21 cellular contexts compared by ENCODE assay signal in the genomic region with DNA sequence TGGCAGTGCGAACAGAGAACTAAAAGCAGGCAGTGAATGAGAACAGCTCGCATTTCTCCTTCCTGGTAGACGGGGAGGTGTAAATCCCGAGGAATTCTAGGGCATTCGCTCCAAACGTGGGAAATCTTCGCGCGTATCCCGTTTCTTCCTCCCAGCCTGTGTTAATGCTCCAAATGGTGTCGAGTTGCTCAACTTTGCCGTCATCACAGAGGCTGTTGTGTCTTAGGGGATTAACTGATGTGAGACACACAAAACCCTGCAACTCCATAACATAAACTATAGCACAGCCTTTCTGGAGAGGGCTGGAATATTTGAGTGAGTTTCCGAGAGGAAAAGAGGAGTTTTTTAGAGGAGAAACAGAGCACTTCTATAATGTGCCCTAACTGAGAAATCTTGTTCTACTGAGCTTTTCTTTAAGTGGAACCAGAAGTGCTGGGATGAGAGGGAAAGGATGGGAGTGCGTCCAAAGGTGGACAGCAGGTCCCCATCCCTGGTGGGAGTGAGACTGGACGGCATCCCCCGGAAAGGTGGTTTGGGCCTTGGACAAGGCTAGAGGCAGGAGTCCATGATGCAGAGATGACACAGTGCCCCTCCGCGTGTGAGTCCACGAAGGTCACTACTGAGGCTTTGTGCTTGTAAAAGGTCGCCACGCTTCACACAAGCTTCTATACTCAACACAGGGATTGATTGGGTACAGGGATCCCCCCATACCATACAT. TPM values are rescaled to one million over a fixed set of nuclear protein-coding genes. Genes with fewer than 3 reads are reported as not detected.
A peak's percentile ranks its signal among the peaks of the same experiment; 100 is the strongest.
DNase-seq lines count a peak whose midpoint lies in the region; ATAC-seq, FAIRE-seq and TF ChIP-seq lines count a peak whose summit lies in the region.
"Had no signal": no experiment of that assay in that cellular context is flagged by ENCODE, and none has a peak within 500 bp of the region (broad histone marks: within the 10 kb centered on the region; RNA-seq: fewer than 3 reads in every experiment).

No MANE protein-coding gene starts in this region.

- H3K18ac ChIP-seq in H9 (ENCODE audit: insufficient read length, low read depth, low read length): no peak overlapping the region

- CTCF ChIA-PET in A549 (lab: Yijun Ruan, JAX) (interaction anchor here (1.3 kb wide), 1 partner anchor 15 kb away, joined by 3 read pairs; no protein-coding TSS in a partner anchor), endothelial cell of umbilical vein (lab: Charles Lee) (no interaction called here)

- peaks cover 9% of the 10 kb centered on the region for H3K23me2 ChIP-seq in H9 (ENCODE audit: insufficient read length, low read depth, low read length, poor library complexity, severe bottlenecking)

- POLR2A ChIA-PET in A549 (lab: Yijun Ruan, JAX): no interaction called here
- POLR2A ChIA-PET in endothelial cell of umbilical vein (lab: Charles Lee): no interaction called here

- H3K4me3 ChIP-seq in A549 (no peak overlapping the region; the same call in 2 of the 3 replicates), endothelial cell of umbilical vein (replicated peaks in 1 of 3; ENCODE audit: insufficient read depth in 1 of 3, low read depth in 1 of 3, low read length in 3 of 3) (no peak overlapping the region), neural progenitor cell (no peak overlapping the region)

- H4K91ac ChIP-seq in H9 (ENCODE audit: insufficient read length, low read depth, low read length): no peak overlapping the region

- no peak overlapping the region for H3K4ac ChIP-seq in H9 (ENCODE audit: low read depth, low read length)

- H3K36me3 Mint-ChIP-seq in H9 (ENCODE audit: insufficient read depth in 1 of 3, low read depth in 3 of 3) (no peaks in the 10 kb centered on the region; a peak in 1 of 7 replicates), neural progenitor cell (peaks cover 3% of the 10 kb centered on the region)

- no TSS peak for BruUV-seq in endothelial cell of umbilical vein (replicated peaks; lab: Mats Ljungman, UMichigan)

- no peak overlapping the region for H3K27ac ChIP-seq in A549
- H3K27ac ChIP-seq in H9 (ENCODE audit: insufficient read length, low read depth, low read length): no peak overlapping the region
- H3K27ac ChIP-seq in endothelial cell of umbilical vein (ENCODE audit: insufficient read depth, low read depth, low read length): no peak overlapping the region
- no peak overlapping the region for H3K27ac ChIP-seq in neural progenitor cell

- TF ChIP-seq CTCF in A549 (IDR thresholded peaks at IDR 0.05): no peak
- TF ChIP-seq CTCF in H9 (conservative IDR thresholded peaks at IDR 0.05): no peak
- TF ChIP-seq CTCF in endothelial cell of umbilical vein (IDR thresholded peaks at IDR 0.05; ENCODE audit: extremely low read depth in 1 of 2, insufficient read depth in 1 of 2, low read depth in 1 of 2, low read length in 2 of 2): no peak
- no peak for TF ChIP-seq CTCF in neural progenitor cell (IDR thresholded peaks at IDR 0.05)

- H3K79me2 ChIP-seq in H9 (ENCODE audit: insufficient read depth, low read length): no peaks in the 10 kb centered on the region
- no peaks in the 10 kb centered on the region for H3K79me2 ChIP-seq in endothelial cell of umbilical vein (ENCODE audit: control insufficient read depth, insufficient read depth, low read length)
- H3K79me2 ChIP-seq in neural progenitor cell (ENCODE audit: low read depth): no peaks in the 10 kb centered on the region

- H4K20me1 ChIP-seq in H9 (ENCODE audit: control insufficient read depth, insufficient read depth, insufficient read length) (peaks cover 3% of the 10 kb centered on the region), endothelial cell of umbilical vein (replicated peaks; ENCODE audit: control insufficient read depth, extremely low read depth, insufficient read depth, low read length) (no peaks in the 10 kb centered on the region), neural progenitor cell (ENCODE audit: low read depth) (peaks cover 98% of the 10 kb centered on the region)

- no peaks in the 10 kb centered on the region for H3K9me3 ChIP-seq in A549
- H3K9me3 ChIP-seq in H9 (ENCODE audit: control insufficient read depth, low read depth, low read length): no peaks in the 10 kb centered on the region
- no peaks in the 10 kb centered on the region for H3K9me3 ChIP-seq in endothelial cell of umbilical vein (replicated peaks; ENCODE audit: control insufficient read depth, insufficient read depth, low read length)
- no peaks in the 10 kb centered on the region for H3K9me3 ChIP-seq in neural progenitor cell (ENCODE audit: low read depth)
- H3K9me3 ChIP-seq: Caco-2, SK-N-SH had no signal

- H3K9me3 Mint-ChIP-seq in H9: peaks cover 0 to 21% of the 10 kb centered on the region in 2 experiments; a peak in 4 of 5 replicates
- H3K9me3 Mint-ChIP-seq in neural progenitor cell: peaks cover 3% of the 10 kb centered on the region
- H3K9me3 Mint-ChIP-seq: HFFc6 had no signal

- peak overlapping the region; percentile 46; the same call in 2 of the 3 replicates for H3K4me2 ChIP-seq in A549
- no peak overlapping the region for H3K4me2 ChIP-seq in H9 (ENCODE audit: insufficient read depth, insufficient read length, low read length)
- H3K4me2 ChIP-seq in endothelial cell of umbilical vein (ENCODE audit: insufficient read depth, low read length): no peak overlapping the region
- no peak overlapping the region for H3K4me2 ChIP-seq in neural progenitor cell
- H3K4me2 ChIP-seq: SK-N-SH had no signal

- no peak for TF ChIP-seq EP300 in A549 (IDR thresholded peaks at IDR 0.05)

- H3K79me1 ChIP-seq in H9 (ENCODE audit: insufficient read depth, low read depth, low read length, poor library complexity, severe bottlenecking): no peaks in the 10 kb centered on the region

- H2BK5ac ChIP-seq in H9 (ENCODE audit: insufficient read length, low read length): no peak overlapping the region

- H3K56ac ChIP-seq in H9 (ENCODE audit: insufficient read length, low read depth, low read length): no peak overlapping the region

- no peak for DNase-seq in A549 (ENCODE audit: low read depth in 1 of 2, low spot score in 1 of 2)
- no peak for DNase-seq in H9
- no peak for DNase-seq in endothelial cell of umbilical vein (ENCODE audit: low read depth, low spot score)
- peak; percentile 52 for DNase-seq in neural progenitor cell (ENCODE audit: low spot score)
- no peak for DNase-seq in NCI-H1105 (lab: John Stamatoyannopoulos, UW)
- DNase-seq in NCI-H69 (lab: John Stamatoyannopoulos, UW): no peak
- DNase-seq: ACHN, Caco-2, DMS79 treated with DMSO at 0.1 percent for 48 hours, GOT3, HFFc6, NCI-H1105 treated with DMSO at 0.1 percent for 48 hours, NCI-H1694 treated with DMSO at 0.1 percent for 48 hours, NCI-H526 treated with DMSO at 0.1 percent for 48 hours, Right ventricle myocardium superior, SK-N-SH had no signal

- H2AFZ ChIP-seq in H9 (ENCODE audit: low read length) (no peak overlapping the region), endothelial cell of umbilical vein (ENCODE audit: low read depth, low read length) (no peak overlapping the region), neural progenitor cell (replicated peaks) (no peak overlapping the region)

- no peak overlapping the region for H3K14ac ChIP-seq in H9 (ENCODE audit: insufficient read depth, low read length)

- H3K27me3 ChIP-seq in H9 (ENCODE audit: insufficient read depth, low read length) (peaks cover 97% of the 10 kb centered on the region), endothelial cell of umbilical vein (ENCODE audit: control insufficient read depth in 2 of 2, insufficient read depth in 2 of 2, low read length in 2 of 2) (peaks cover 85 to 96% of the 10 kb centered on the region in 2 experiments), neural progenitor cell (peaks cover 100% of the 10 kb centered on the region)

- H3K23ac ChIP-seq in H9 (ENCODE audit: insufficient read length, low read depth, low read length): peak overlapping the region; percentile 91

- H3K27ac Mint-ChIP-seq in H9 (no peak overlapping the region), neural progenitor cell (no peak overlapping the region)
- H3K27ac Mint-ChIP-seq: HFFc6 had no signal

- H3T11ph ChIP-seq in H9 (ENCODE audit: low read length): no peak overlapping the region

- TF ChIP-seq POLR2A in A549 (IDR thresholded peaks at IDR 0.05; ENCODE audit: low read length): no peak
- no peak for TF ChIP-seq POLR2A in endothelial cell of umbilical vein (IDR thresholded peaks at IDR 0.05; ENCODE audit: low read depth, low read length)

- TF ChIP-seq RAD21 in A549 (conservative IDR thresholded peaks at IDR 0.05 in 1 of 2, IDR thresholded peaks at IDR 0.05 in 1 of 2): no peak

- H3K36me3 ChIP-seq in endothelial cell of umbilical vein (ENCODE audit: control insufficient read depth in 2 of 2, extremely low read depth in 1 of 2, insufficient read depth in 2 of 2, low read length in 2 of 2) (no peaks in the 10 kb centered on the region), neural progenitor cell (no peaks in the 10 kb centered on the region)

- no peaks in the 10 kb centered on the region for H3K9me1 ChIP-seq in endothelial cell of umbilical vein (replicated peaks; ENCODE audit: control insufficient read depth, extremely low read depth, insufficient read depth, low read length)

- H2AK5ac ChIP-seq in H9 (ENCODE audit: insufficient read length, low read length): no peak overlapping the region

- peak overlapping the region in 1 of 2 experiments; percentile 10; a peak in 1 of 5 replicates for H3K4me3 Mint-ChIP-seq in H9
- H3K4me3 Mint-ChIP-seq in neural progenitor cell: peak overlapping the region; percentile 81
- H3K4me3 Mint-ChIP-seq: HFFc6 had no signal

- H2BK120ac ChIP-seq in H9 (ENCODE audit: low read depth, low read length, poor library complexity, severe bottlenecking): no peak overlapping the region

- WGBS in A549 (ENCODE audit: missing lambda C conversion rate): 39% methylated on average over 21 of the region's 21 CpGs
- no CpG with 5 or more reads among the region's 21 CpGs for WGBS in H9 (ENCODE audit: extremely low coverage, insufficient read length, low lambda C conversion rate)

- H3K4me1 Mint-ChIP-seq in H9 (peaks cover 2 to 29% of the 10 kb centered on the region in 2 experiments; a peak in 2 of 4 replicates), neural progenitor cell (peaks cover 58% of the 10 kb centered on the region)

- FAIRE-seq in A549 (lab: Jason Lieb, UNC) (no peak), endothelial cell of umbilical vein (lab: Jason Lieb, UNC) (no peak)
- FAIRE-seq: GM18507, RCC 7860 had no signal

- intact Hi-C loops in endothelial cell of umbilical vein (cut with micrococcal nuclease): loop anchor here (10.0 kb wide), 1 partner anchor 313 kb away; no protein-coding TSS in a partner anchor

- H3F3A ChIP-seq in neural progenitor cell (ENCODE audit: low read depth): peaks cover 18% of the 10 kb centered on the region

- peaks cover 16% of the 10 kb centered on the region; the same call in 2 of the 3 replicates for H3K4me1 ChIP-seq in A549
- no peaks in the 10 kb centered on the region for H3K4me1 ChIP-seq in H9 (ENCODE audit: insufficient read depth, low read length)
- no peaks in the 10 kb centered on the region for H3K4me1 ChIP-seq in endothelial cell of umbilical vein (ENCODE audit: control insufficient read depth, extremely low read depth, insufficient read depth, low read length)
- peaks cover 19% of the 10 kb centered on the region for H3K4me1 ChIP-seq in neural progenitor cell

- no peak overlapping the region for H3K9ac ChIP-seq in H9 (ENCODE audit: extremely low read depth, insufficient read length, low read length)
- H3K9ac ChIP-seq in endothelial cell of umbilical vein (replicated peaks; ENCODE audit: extremely low read depth, insufficient read depth, low read length): no peak overlapping the region
- no peak overlapping the region for H3K9ac ChIP-seq in neural progenitor cell
- H3K9ac ChIP-seq: SK-N-SH had no signal

- no peak overlapping the region for H4K5ac ChIP-seq in H9 (ENCODE audit: insufficient read length, low read depth, low read length)

- dilution Hi-C loops in endothelial cell of umbilical vein (cut with MboI; ENCODE audit: extremely low pct_ligation_motif_present, low sequenced_read_pairs): no loop called here

- no peak overlapping the region for H2BK20ac ChIP-seq in H9 (ENCODE audit: low read depth, low read length, poor library complexity, severe bottlenecking)

- peaks cover 100% of the 10 kb centered on the region for H3K27me3 Mint-ChIP-seq in H9 (ENCODE audit: low read depth)
- H3K27me3 Mint-ChIP-seq in neural progenitor cell (ENCODE audit: insufficient read depth, low read depth): peaks cover 86% of the 10 kb centered on the region

- H4K8ac ChIP-seq in H9 (replicated peaks; ENCODE audit: insufficient read length, low read depth, low read length): no peak overlapping the region

- ATAC-seq in A549 (no peak), GM21515 (IDR thresholded peaks at IDR 0.05; ENCODE audit: unreplicated experiment) (no peak)
- no peak for ATAC-seq in activated CD4-positive, CD25-positive, alpha-beta regulatory T cell treated with anti-CD3 and anti-CD28 coated beads, Interleukin-2, amount 50 U/mL, for 24 hours

- H2BK15ac ChIP-seq in H9 (ENCODE audit: low read depth, low read length): no peak overlapping the region; the same call in 1 of the 2 replicates

- no peak overlapping the region for H2BK12ac ChIP-seq in H9 (ENCODE audit: insufficient read length, low read depth, low read length)

RNA-seq across cellular contexts. Expression of gene EN2, which starts 6.2 kb away (rescaled TPM):
- polyA plus RNA-seq in A549 (2011; rRNA removed) (0.33 and 0.53 TPM in 2 replicates), A549 (2017; fragmentation: RNase III; extraction: RNeasy Plus Mini Kit Qiagen cat#74134 plus additional on column Dnase treatment) (0.51 to 0.62 TPM (median 0.54 TPM) in 3 replicates), endothelial cell of umbilical vein (not detected in 2 replicates)
- 0.61 and 0.76 TPM in 2 replicates for polyA plus RNA-seq in A549 (2012; cell fraction: cytosol; rRNA removed)
- polyA plus RNA-seq in A549 (2012; cell fraction: nucleus; rRNA removed): 0.44 and 0.52 TPM in 2 replicates
- 0.21 and 0.63 TPM in 2 replicates for polyA minus RNA-seq in A549 (2011; rRNA and poly(A)+ RNA removed)
- total RNA-seq in H9 (2021) (0.07 and 0.15 TPM in 2 replicates), endothelial cell of umbilical vein (not detected in 2 replicates), neural progenitor cell (ENCODE audit: low replicate concordance) (not detected in 2 replicates)
- polyA plus RNA-seq in endothelial cell of umbilical vein (2011; cell fraction: cytosol; rRNA removed): not detected in 2 replicates
- polyA plus RNA-seq in endothelial cell of umbilical vein (2011; cell fraction: nucleus; rRNA removed): not detected in 2 replicates
- polyA plus RNA-seq in endothelial cell of umbilical vein (2012): not detected in 2 replicates
- not detected in 2 replicates for polyA minus RNA-seq in endothelial cell of umbilical vein
- polyA minus RNA-seq in endothelial cell of umbilical vein (2011; cell fraction: cytosol; rRNA and poly(A)+ RNA removed): not detected
- not detected in 2 replicates for polyA minus RNA-seq in endothelial cell of umbilical vein (2011; cell fraction: nucleus; rRNA and poly(A)+ RNA removed)
- total RNA-seq: HFFc6, HT1080 had no signal
